ENCODE assay signal across 2 cellular contexts in genomic region chr6:15546591-15546990, GRCh38.
A peak's percentile ranks its signal among the peaks of the same experiment; 100 is the strongest.
TF ChIP-seq lines count a peak whose summit lies in the region.

No MANE protein-coding gene starts in this region.

TF ChIP-seq in IMR-90, 13 proteins besides CTCF, POLR2A, EP300 and RAD21:
- TF ChIP-seq SMC3 (IDR thresholded peaks at IDR 0.05; ENCODE audit: low read depth, low read length): no peak
- no peak for TF ChIP-seq RCOR1 (IDR thresholded peaks at IDR 0.05; ENCODE audit: insufficient replicate concordance, low read length)
- no peak for TF ChIP-seq NFE2L2 (IDR thresholded peaks at IDR 0.05; ENCODE audit: low read depth, low read length)
- TF ChIP-seq CEBPB (IDR thresholded peaks at IDR 0.05; ENCODE audit: low read depth, low read length): no peak
- no peak for TF ChIP-seq MAZ (IDR thresholded peaks at IDR 0.05; ENCODE audit: borderline replicate concordance, low read depth, low read length)
- no peak for TF ChIP-seq RFX5 (IDR thresholded peaks at IDR 0.05; ENCODE audit: low read depth, low read length)
- no peak for TF ChIP-seq MXI1 (IDR thresholded peaks at IDR 0.05; ENCODE audit: borderline replicate concordance, low read depth, low read length)
- no peak for TF ChIP-seq BHLHE40 (IDR thresholded peaks at IDR 0.05; ENCODE audit: low read depth, low read length)
- TF ChIP-seq FOS (IDR thresholded peaks at IDR 0.05; ENCODE audit: low read depth, low read length): no peak
- TF ChIP-seq CHD1 (IDR thresholded peaks at IDR 0.05; ENCODE audit: low read depth, low read length): no peak
- TF ChIP-seq, protein P1, sequence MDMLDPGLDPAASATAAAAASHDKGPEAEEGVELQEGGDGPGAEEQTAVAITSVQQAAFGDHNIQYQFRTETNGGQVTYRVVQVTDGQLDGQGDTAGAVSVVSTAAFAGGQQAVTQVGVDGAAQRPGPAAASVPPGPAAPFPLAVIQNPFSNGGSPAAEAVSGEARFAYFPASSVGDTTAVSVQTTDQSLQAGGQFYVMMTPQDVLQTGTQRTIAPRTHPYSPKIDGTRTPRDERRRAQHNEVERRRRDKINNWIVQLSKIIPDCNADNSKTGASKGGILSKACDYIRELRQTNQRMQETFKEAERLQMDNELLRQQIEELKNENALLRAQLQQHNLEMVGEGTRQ (IDR thresholded peaks at IDR 0.05; ENCODE audit: low read depth, low read length): no peak
- TF ChIP-seq, protein P2, sequence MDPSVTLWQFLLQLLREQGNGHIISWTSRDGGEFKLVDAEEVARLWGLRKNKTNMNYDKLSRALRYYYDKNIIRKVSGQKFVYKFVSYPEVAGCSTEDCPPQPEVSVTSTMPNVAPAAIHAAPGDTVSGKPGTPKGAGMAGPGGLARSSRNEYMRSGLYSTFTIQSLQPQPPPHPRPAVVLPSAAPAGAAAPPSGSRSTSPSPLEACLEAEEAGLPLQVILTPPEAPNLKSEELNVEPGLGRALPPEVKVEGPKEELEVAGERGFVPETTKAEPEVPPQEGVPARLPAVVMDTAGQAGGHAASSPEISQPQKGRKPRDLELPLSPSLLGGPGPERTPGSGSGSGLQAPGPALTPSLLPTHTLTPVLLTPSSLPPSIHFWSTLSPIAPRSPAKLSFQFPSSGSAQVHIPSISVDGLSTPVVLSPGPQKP (IDR thresholded peaks at IDR 0.05; ENCODE audit: borderline replicate concordance, low read depth, low read length): no peak
- no peak for TF ChIP-seq MAFK (IDR thresholded peaks at IDR 0.05; ENCODE audit: low read depth, low read length)

TF ChIP-seq in H1, 55 proteins besides CTCF, POLR2A, EP300 and RAD21:
- no peak for TF ChIP-seq SP2 (IDR thresholded peaks at IDR 0.05; ENCODE audit: low read length)
- no peak for TF ChIP-seq SIRT6 (IDR thresholded peaks at IDR 0.05; ENCODE audit: low read length)
- TF ChIP-seq POLR2AphosphoS5 (IDR thresholded peaks at IDR 0.05; ENCODE audit: low read depth, low read length): no peak
- TF ChIP-seq JUND (IDR thresholded peaks at IDR 0.05; ENCODE audit: low read length): peak; percentile 64; the same call in 1 of the 2 replicates
